Comparison of ENCODE assay signal across 2 cellular contexts in the genomic region with DNA sequence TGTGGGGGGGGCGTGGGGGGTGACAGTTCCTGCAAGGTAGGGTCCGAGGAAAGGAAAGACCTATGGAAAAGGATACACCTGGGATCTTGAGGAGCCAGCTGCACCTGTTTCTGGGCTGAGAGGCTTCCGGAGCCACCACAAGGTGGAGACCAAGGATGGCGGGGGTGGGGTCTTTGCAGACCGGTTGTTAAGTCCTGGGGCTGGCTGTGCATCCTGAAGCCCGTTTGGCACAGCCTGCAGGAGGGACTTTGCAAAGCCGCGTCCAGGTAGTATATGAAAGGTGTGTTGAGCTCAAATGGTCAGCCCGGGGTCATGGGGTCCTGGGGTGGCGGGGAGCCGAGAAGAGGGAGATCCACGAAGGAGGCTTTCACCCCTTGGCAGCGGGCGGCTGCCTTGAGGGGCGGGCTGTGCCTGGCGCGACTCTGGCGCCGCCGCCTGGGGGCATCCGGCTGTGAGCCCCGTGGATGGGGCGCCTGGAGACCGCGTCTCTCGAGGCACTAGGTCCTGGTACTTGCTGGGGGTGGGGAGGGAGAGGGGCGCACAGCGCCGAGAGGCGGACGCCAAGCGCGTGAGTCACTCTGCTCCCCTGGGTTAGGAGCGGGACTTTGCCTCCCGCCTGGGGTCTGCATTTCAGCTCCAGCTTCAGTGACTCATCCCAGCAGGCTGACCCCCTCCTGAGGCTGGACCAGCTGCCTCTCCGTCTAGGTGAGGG.
TF ChIP-seq lines count a peak whose summit lies in the region.

No MANE protein-coding gene starts in this region.

TF ChIP-seq in K562, 482 proteins besides CTCF, POLR2A, EP300 and RAD21:
- no peak for TF ChIP-seq CBFA2T3 (IDR thresholded peaks at IDR 0.05)
- TF ChIP-seq FOXP1 (CRISPR knock-in tag; IDR thresholded peaks at IDR 0.05) = no peak
- no peak for TF ChIP-seq CBX1 (IDR thresholded peaks at IDR 0.05; ENCODE audit: low read depth)
- 0 out of 2 replicates have a peak, but pooled peaks have one; percentile 12 for TF ChIP-seq FOSL1 (tag; conservative IDR thresholded peaks at IDR 0.05)
- no peak for TF ChIP-seq ARID2 (IDR thresholded peaks at IDR 0.05)
- no peak for TF ChIP-seq EP400 (IDR thresholded peaks at IDR 0.05)
- TF ChIP-seq MAFG (tag; conservative IDR thresholded peaks at IDR 0.05) = no peak
- TF ChIP-seq XRCC3 (IDR thresholded peaks at IDR 0.05) = no peak
- TF ChIP-seq SMARCC2 (IDR thresholded peaks at IDR 0.05; ENCODE audit: low read depth) = no peak

TF ChIP-seq in HepG2, 621 proteins besides CTCF, POLR2A, EP300 and RAD21:
- no peak for TF ChIP-seq RFX3 (CRISPR knock-in tag; IDR thresholded peaks at IDR 0.05)
- TF ChIP-seq, protein P1, sequence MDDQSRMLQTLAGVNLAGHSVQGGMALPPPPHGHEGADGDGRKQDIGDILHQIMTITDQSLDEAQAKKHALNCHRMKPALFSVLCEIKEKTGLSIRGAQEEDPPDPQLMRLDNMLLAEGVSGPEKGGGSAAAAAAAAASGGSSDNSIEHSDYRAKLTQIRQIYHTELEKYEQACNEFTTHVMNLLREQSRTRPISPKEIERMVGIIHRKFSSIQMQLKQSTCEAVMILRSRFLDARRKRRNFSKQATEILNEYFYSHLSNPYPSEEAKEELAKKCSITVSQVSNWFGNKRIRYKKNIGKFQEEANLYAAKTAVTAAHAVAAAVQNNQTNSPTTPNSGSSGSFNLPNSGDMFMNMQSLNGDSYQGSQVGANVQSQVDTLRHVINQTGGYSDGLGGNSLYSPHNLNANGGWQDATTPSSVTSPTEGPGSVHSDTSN (CRISPR knock-in tag; IDR thresholded peaks at IDR 0.05; ENCODE audit: borderline replicate concordance) = no peak
- peak; percentile 74 for TF ChIP-seq FOSL2 (CRISPR knock-in tag; IDR thresholded peaks at IDR 0.05)
- TF ChIP-seq HNRNPL (IDR thresholded peaks at IDR 0.05; ENCODE audit: low read depth, low read length) = no peak
- TF ChIP-seq STAG1 (CRISPR knock-in tag; IDR thresholded peaks at IDR 0.05) = peak; percentile 18; the same call in 1 of the 2 replicates
